In the genomic region with DNA sequence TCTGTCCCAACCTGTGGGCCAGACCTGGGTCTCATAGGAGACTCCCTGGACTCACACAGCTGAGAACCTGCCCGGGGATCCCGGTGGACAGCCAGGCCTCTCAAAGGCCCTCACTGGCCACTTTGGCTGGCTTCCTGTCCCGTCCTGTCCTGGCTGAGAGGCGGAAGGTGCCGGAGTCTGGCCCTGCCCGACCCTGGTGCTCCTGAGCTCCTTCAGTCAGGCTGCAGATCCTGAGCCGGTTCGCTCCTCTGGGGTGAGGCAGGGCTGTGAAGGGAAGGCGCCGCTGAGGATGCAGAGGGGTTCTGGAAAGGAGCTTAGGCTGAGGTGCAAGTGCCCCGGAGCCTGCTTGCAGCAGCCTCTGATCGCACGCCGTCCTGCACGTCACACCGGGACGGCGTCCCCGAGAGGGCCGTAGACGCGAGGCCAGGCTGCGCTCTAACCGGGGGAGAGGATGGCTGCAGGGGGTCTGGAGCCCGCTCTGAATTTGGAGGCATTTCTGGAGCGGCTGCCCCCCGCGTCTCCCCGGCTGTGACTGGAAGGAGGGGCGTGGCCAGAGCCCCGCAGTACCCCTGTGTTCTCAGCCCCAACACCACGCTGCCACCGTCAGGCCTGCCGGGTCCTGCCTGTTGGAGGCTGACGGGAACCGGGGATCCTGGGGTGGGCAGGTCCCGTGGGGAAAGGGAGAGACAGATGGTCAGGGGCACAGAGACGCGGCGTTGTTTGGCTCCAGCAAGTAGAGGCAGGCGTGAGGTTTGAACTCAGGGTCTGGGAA, we compare ENCODE assay signal across 15 cellular contexts.
"Had no signal": no experiment of that assay in that cellular context is flagged by ENCODE, and none has a peak within 500 bp of the region (broad histone marks: within the 10 kb centered on the region; RNA-seq: fewer than 3 reads in every experiment).

No MANE protein-coding gene starts in this region.

- H3K9me3 Mint-ChIP-seq: activated T-cell treated with anti-CD3 and anti-CD28 coated beads, Interleukin-2, amount 50 U/mL, for 4 hours; neural progenitor cell had no signal

- ATAC-seq: activated CD8-positive, alpha-beta memory T cell treated with anti-CD3 and anti-CD28 coated beads, Interleukin-2, amount 10 ng/mL, durations not matched to agents 7 days and 5 days; activated T-cell treated with anti-CD3 and anti-CD28 coated beads, Interleukin-2, amount 50 U/mL, for 4 hours; heart right ventricle had no signal

- H2AFZ ChIP-seq: neural progenitor cell, parathyroid adenoma had no signal

- H3K27me3 ChIP-seq: breast epithelium, dorsolateral prefrontal cortex, heart right ventricle, neural progenitor cell, tibial artery had no signal

- H3K4me3 ChIP-seq: breast epithelium, dorsolateral prefrontal cortex, heart right ventricle, neural progenitor cell, tibial artery had no signal

- DNase-seq: activated CD4-positive, alpha-beta T cell treated with anti-CD3 and anti-CD28 coated beads, Interleukin-2, amount 50 U/mL, for 48 hours; activated CD4-positive, CD25-positive, alpha-beta regulatory T cell treated with anti-CD3 and anti-CD28 coated beads, Interleukin-2, amount 50 U/mL, for 72 hours; activated CD8-positive, alpha-beta memory T cell treated with anti-CD3 and anti-CD28 coated beads, Interleukin-2, amount 10 ng/mL, durations not matched to agents 7 days and 5 days; activated gamma-delta T cell treated with Interleukin-2 at 50 U/mL for 16 hours; activated T-cell treated with anti-CD3 and anti-CD28 coated beads, Interleukin-2, amount 50 U/mL, for 4 hours; aorta; dorsolateral prefrontal cortex; foreskin melanocyte; heart right ventricle; stimulated activated CD4-positive, alpha-beta T cell treated with anti-CD3 and anti-CD28 coated beads, Interleukin-15, amount 100 ng/mL, for 24 hours; stimulated activated CD4-positive, alpha-beta T cell treated with anti-CD3 and anti-CD28 coated beads, Interleukin-4, amount 100 ng/mL, for 24 hours; tibial artery had no signal

- H3K4me3 Mint-ChIP-seq: activated CD8-positive, alpha-beta memory T cell treated with anti-CD3 and anti-CD28 coated beads, Interleukin-2, amount 10 ng/mL, durations not matched to agents 7 days and 5 days; activated T-cell treated with anti-CD3 and anti-CD28 coated beads, Interleukin-2, amount 50 U/mL, for 4 hours had no signal

- H3K36me3 ChIP-seq: neural progenitor cell had no signal

- H3K27ac Mint-ChIP-seq: activated CD8-positive, alpha-beta memory T cell treated with anti-CD3 and anti-CD28 coated beads, Interleukin-2, amount 10 ng/mL, durations not matched to agents 7 days and 5 days; neural progenitor cell had no signal

- H3K4me2 ChIP-seq: neural progenitor cell had no signal

- H3K27me3 Mint-ChIP-seq: activated CD8-positive, alpha-beta memory T cell treated with anti-CD3 and anti-CD28 coated beads, Interleukin-2, amount 10 ng/mL, durations not matched to agents 7 days and 5 days had no signal

- H3K9me3 ChIP-seq: breast epithelium, heart right ventricle, tibial artery had no signal

- H3K27ac ChIP-seq: breast epithelium, dorsolateral prefrontal cortex, heart right ventricle, neural progenitor cell, parathyroid adenoma, tibial artery had no signal
